ENCODE assay signal across 17 cellular contexts in the genomic region with DNA sequence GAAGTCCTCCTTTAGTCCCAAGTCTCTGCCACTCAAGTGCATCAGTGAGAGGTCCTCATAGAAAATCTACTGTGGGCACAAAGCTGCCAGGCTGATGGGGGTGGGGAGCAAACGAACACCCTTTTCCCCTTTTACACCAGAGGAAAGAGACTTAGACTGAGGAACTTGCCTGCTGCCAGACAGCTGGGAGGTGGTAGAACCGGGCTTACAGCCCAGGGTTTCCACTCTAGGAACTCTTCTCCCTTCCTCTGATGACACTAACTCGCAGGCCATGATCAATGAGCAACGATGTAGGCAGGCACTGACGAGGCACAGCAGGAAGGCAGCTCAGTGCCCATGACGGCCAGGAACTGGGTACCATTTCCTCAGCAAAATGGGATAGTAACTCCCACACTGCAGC. TPM values are rescaled to one million over a fixed set of nuclear protein-coding genes. Genes with fewer than 3 reads are reported as not detected.
DNase-seq lines count a peak whose midpoint lies in the region.
"Had no signal": no experiment of that assay in that cellular context is flagged by ENCODE, and none has a peak within 500 bp of the region (broad histone marks: within the 10 kb centered on the region; RNA-seq: fewer than 3 reads in every experiment).

No MANE protein-coding gene starts in this region.

- H3K36me3 Mint-ChIP-seq in activated CD4-positive, alpha-beta memory T cell treated with anti-CD3 and anti-CD28 coated beads, Interleukin-2, amount 10 ng/mL, durations not matched to agents 7 days and 5 days (ENCODE audit: low read depth), result peaks cover 28% of the 10 kb centered on the region
- H3K36me3 Mint-ChIP-seq: type B pancreatic cell had no signal

- H3K4me1 ChIP-seq in BLaER1, result peaks cover 99% of the 10 kb centered on the region
- H3K4me1 ChIP-seq: ascending aorta had no signal

- no peaks in the 10 kb centered on the region for H3K9me3 Mint-ChIP-seq in activated CD4-positive, alpha-beta memory T cell treated with anti-CD3 and anti-CD28 coated beads, Interleukin-2, amount 10 ng/mL, durations not matched to agents 7 days and 5 days
- H3K9me3 Mint-ChIP-seq: activated B cell treated with CpG ODN at 0.5 μM for 24 hours, type B pancreatic cell had no signal

- no peaks in the 10 kb centered on the region; the same call in 1 of the 2 replicates for H4K20me1 ChIP-seq in BLaER1

- CTCF ChIA-PET in activated CD4-positive, alpha-beta memory T cell treated with anti-CD3 and anti-CD28 coated beads, Interleukin-2, amount 10 ng/mL, durations not matched to agents 7 days and 5 days (lab: Charles Lee), result interaction anchor here (0.6 to 2.4 kb wide), 2 partner anchors 15 to 21 kb away, joined by 3 to 6 read pairs; no protein-coding TSS in a partner anchor

- peak overlapping the region; percentile 65 for H3K27ac Mint-ChIP-seq in activated CD4-positive, alpha-beta memory T cell treated with anti-CD3 and anti-CD28 coated beads, Interleukin-2, amount 10 ng/mL, durations not matched to agents 7 days and 5 days
- H3K27ac Mint-ChIP-seq: activated B cell treated with CpG ODN at 0.5 μM for 24 hours, progenitor cell of endocrine pancreas had no signal

- no peaks in the 10 kb centered on the region for H3K9me3 ChIP-seq in BLaER1
- H3K9me3 ChIP-seq: ascending aorta had no signal

- no peak overlapping the region for H3K4me3 Mint-ChIP-seq in activated CD4-positive, alpha-beta memory T cell treated with anti-CD3 and anti-CD28 coated beads, Interleukin-2, amount 10 ng/mL, durations not matched to agents 7 days and 5 days
- H3K4me3 Mint-ChIP-seq: activated B cell treated with CpG ODN at 0.5 μM for 24 hours, type B pancreatic cell had no signal

- H3K27ac ChIP-seq in BLaER1, result peak overlapping the region; percentile 60
- H3K27ac ChIP-seq: ascending aorta, foreskin keratinocyte had no signal

- peaks cover 76% of the 10 kb centered on the region for H3K4me1 Mint-ChIP-seq in activated CD4-positive, alpha-beta memory T cell treated with anti-CD3 and anti-CD28 coated beads, Interleukin-2, amount 10 ng/mL, durations not matched to agents 7 days and 5 days
- H3K4me1 Mint-ChIP-seq: activated B cell treated with CpG ODN at 0.5 μM for 24 hours had no signal

- H3K27me3 ChIP-seq in BLaER1, result no peaks in the 10 kb centered on the region
- H3K27me3 ChIP-seq: ascending aorta, foreskin keratinocyte had no signal

- no peaks in the 10 kb centered on the region for H3K27me3 Mint-ChIP-seq in activated CD4-positive, alpha-beta memory T cell treated with anti-CD3 and anti-CD28 coated beads, Interleukin-2, amount 10 ng/mL, durations not matched to agents 7 days and 5 days
- H3K27me3 Mint-ChIP-seq: progenitor cell of endocrine pancreas, type B pancreatic cell had no signal

- H3K9ac ChIP-seq in BLaER1, result peak overlapping the region; percentile 28; the same call in 1 of the 2 replicates

- H3K36me3 ChIP-seq in BLaER1, result peaks cover 13% of the 10 kb centered on the region; the same call in 1 of the 2 replicates
- H3K36me3 ChIP-seq: ascending aorta had no signal

- peak overlapping the region; percentile 63 for H3K4me2 ChIP-seq in BLaER1
- H3K4me2 ChIP-seq: smooth muscle cell had no signal

- DNase-seq in CD1c-positive myeloid dendritic cell (ENCODE audit: extremely low spot score) (peak; percentile 56), medulla oblongata (ENCODE audit: extremely low spot score) (peak; percentile 67), UCSD-AML1 (lab: John Stamatoyannopoulos, UW; ENCODE audit: unreplicated experiment) (no peak), NCI-H2081 (lab: John Stamatoyannopoulos, UW) (no peak), NCI-H1436 treated with DMSO at 0.1 percent for 48 hours (lab: John Stamatoyannopoulos, UW) (no peak), SKM-1 treated with dmso at 0.1 percent for 144 hours (lab: John Stamatoyannopoulos, UW; ENCODE audit: unreplicated experiment) (no peak)
- no peak for DNase-seq in activated CD4-positive, alpha-beta memory T cell treated with anti-CD3 and anti-CD28 coated beads, Interleukin-2, amount 10 ng/mL, durations not matched to agents 7 days and 5 days
- DNase-seq: activated B cell treated with CpG ODN at 0.5 μM for 24 hours, foreskin keratinocyte, left colon, NCI-H1092 had no signal

- POLR2A ChIA-PET in activated CD4-positive, alpha-beta memory T cell treated with anti-CD3 and anti-CD28 coated beads, Interleukin-2, amount 10 ng/mL, durations not matched to agents 7 days and 5 days (lab: Charles Lee), result interaction anchor here (1.4 kb wide), 1 partner anchor 70 kb away, joined by 3 read pairs; no protein-coding TSS in a partner anchor

- no peak overlapping the region for H3K4me3 ChIP-seq in BLaER1
- H3K4me3 ChIP-seq: ascending aorta, smooth muscle cell had no signal

RNA-seq across cellular contexts. Expression of a gene that starts 11.0 kb away (rescaled TPM):
- under 1 TPM; 0.13 to 0.15 TPM for total RNA-seq in activated CD4-positive, alpha-beta memory T cell treated with anti-CD3 and anti-CD28 coated beads, Interleukin-2, amount 10 ng/mL, durations not matched to agents 7 days and 5 days
- total RNA-seq: activated B cell treated with CpG ODN at 0.5 μM for 24 hours, ascending aorta, endothelial cell of umbilical vein, foreskin keratinocyte, left colon had no signal

Comparison
In these comparisons a context has a peak if more than half of its experiments do, and no peak if none do; other contexts are left out.
1. DNase-seq: peak in CD1c-positive myeloid dendritic cell (single experiment) and medulla oblongata (single experiment); none in activated CD4-positive, alpha-beta memory T cell treated with anti-CD3 and anti-CD28 coated beads, Interleukin-2, amount 10 ng/mL, durations not matched to agents 7 days and 5 days (single experiment), UCSD-AML1 (single experiment), NCI-H2081 (0 of 2), NCI-H1436 treated with DMSO at 0.1 percent for 48 hours (single experiment) and SKM-1 treated with dmso at 0.1 percent for 144 hours (single experiment).